Comparison of ENCODE assay signal across 8 cellular contexts in the genomic region with DNA sequence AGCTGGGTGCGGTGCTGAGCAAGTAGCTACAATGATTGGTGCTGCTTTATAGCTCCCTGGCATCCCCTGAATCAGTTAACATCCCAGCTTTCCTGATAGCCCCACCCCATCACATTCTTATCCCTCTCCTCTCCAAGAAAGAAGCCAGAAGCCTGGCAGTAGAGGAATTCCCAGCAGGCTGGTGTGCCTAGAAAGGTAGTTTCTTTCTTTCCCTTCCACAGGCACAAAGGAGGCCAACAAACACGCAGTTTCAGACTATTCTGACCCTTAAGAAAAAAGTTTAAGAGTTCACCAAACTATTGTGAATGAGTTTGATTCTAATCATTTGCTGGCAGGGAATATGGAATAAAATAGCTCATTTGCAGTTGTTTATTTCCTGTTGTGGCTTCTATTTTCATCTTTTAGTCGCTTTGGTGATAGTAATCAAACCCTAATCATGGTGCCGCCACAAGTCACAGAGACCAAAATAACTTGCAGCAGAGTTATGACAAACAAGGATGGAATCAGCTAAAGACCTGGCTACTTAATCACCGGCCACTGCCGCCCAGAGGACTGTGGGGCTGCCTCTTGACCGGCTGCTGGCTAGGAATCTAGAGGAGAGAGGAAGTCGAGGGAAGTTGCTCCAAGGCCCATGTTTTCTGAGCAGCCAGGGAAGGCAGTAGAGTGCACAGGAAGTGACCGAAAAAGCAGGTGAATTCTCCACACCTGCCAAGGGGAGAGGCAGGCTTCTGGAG. TPM values are rescaled to one million over a fixed set of nuclear protein-coding genes. Genes with fewer than 3 reads are reported as not detected.
DNase-seq lines count a peak whose midpoint lies in the region; TF ChIP-seq lines count a peak whose summit lies in the region.

No MANE protein-coding gene starts in this region.

- peaks cover 12% of the 10 kb centered on the region; the same call in 1 of the 2 replicates for H3F3A ChIP-seq in Loucy (ENCODE audit: low read depth)

- H3K9ac ChIP-seq in Loucy (ENCODE audit: low read depth, low read length, poor library complexity, severe bottlenecking): no peak overlapping the region

- no peak overlapping the region for H3K4me3 ChIP-seq in Loucy (ENCODE audit: low read length, poor library complexity, severe bottlenecking)
- H3K4me3 ChIP-seq in muscle layer of duodenum (ENCODE audit: low read depth in 1 of 2, low read length in 2 of 2): no peak overlapping the region

- H3K9me3 ChIP-seq in Loucy (ENCODE audit: insufficient read depth, low read depth, low read length) (no peaks in the 10 kb centered on the region), muscle layer of duodenum (ENCODE audit: control insufficient read depth in 1 of 2, low read length in 2 of 2) (no peaks in the 10 kb centered on the region)

- H4K20me1 ChIP-seq in Loucy (ENCODE audit: insufficient read depth, low read length, poor library complexity, severe bottlenecking): peaks cover 8% of the 10 kb centered on the region

- no peaks in the 10 kb centered on the region for H3K27me3 ChIP-seq in Loucy (ENCODE audit: insufficient read depth, low read length, poor library complexity, severe bottlenecking)
- no peaks in the 10 kb centered on the region for H3K27me3 ChIP-seq in muscle layer of duodenum (ENCODE audit: low read depth, low read length)

- peak overlapping the region; percentile 32; the same call in 1 of the 2 replicates for H2AFZ ChIP-seq in Loucy (ENCODE audit: low read length)

- TF ChIP-seq CTCF in Loucy (conservative IDR thresholded peaks at IDR 0.05; ENCODE audit: low read length): no peak

- in situ Hi-C loops in ACHN (cut with HindIII; ENCODE audit: low pct_ligation_motif_present, low pct_unique_long_range_greater_than_20kb, low sequenced_read_pairs): no loop called here

- peak overlapping the region; percentile 18 for H3K4me2 ChIP-seq in Loucy (ENCODE audit: low read depth, low read length, poor library complexity, severe bottlenecking)

- no peaks in the 10 kb centered on the region for H3K9me2 ChIP-seq in Loucy (replicated peaks; ENCODE audit: low read depth, low read length)

- DNase-seq in ACHN (peak; percentile 55), dermis blood vessel endothelial cell (peak; percentile 87), OCI-M2 (lab: John Stamatoyannopoulos, UW; ENCODE audit: unreplicated experiment) (no peak), NCI-H1694 (lab: John Stamatoyannopoulos, UW) (no peak), substantia nigra (lab: John Stamatoyannopoulos, UW) (no peak), NCI-H82 (lab: John Stamatoyannopoulos, UW) (no peak)

- H3K4me1 ChIP-seq in Loucy (ENCODE audit: insufficient read depth, low read length, poor library complexity, severe bottlenecking) (peaks cover 26% of the 10 kb centered on the region), muscle layer of duodenum (ENCODE audit: control insufficient read depth in 1 of 2, insufficient read depth in 2 of 2, low read length in 2 of 2) (peaks cover 9 to 20% of the 10 kb centered on the region in 2 donors)

- H3K27ac ChIP-seq in muscle layer of duodenum (ENCODE audit: low read length): peak overlapping the region; percentile 90
- no peak overlapping the region for H3K27ac ChIP-seq in substantia nigra (ENCODE audit: low read depth, low read length, poor library complexity, severe bottlenecking)

- peaks cover 9% of the 10 kb centered on the region for H3K79me2 ChIP-seq in Loucy (ENCODE audit: insufficient read depth, low read length)

- no peaks in the 10 kb centered on the region for H3K36me3 ChIP-seq in Loucy (ENCODE audit: insufficient read depth, low read length)
- peaks cover 0 to 15% of the 10 kb centered on the region in 2 donors for H3K36me3 ChIP-seq in muscle layer of duodenum (ENCODE audit: control insufficient read depth in 1 of 2, insufficient read depth in 2 of 2, low read length in 2 of 2)

RNA-seq across cellular contexts. Expression of a gene that starts 4.9 kb away (rescaled TPM):
- total RNA-seq in dermis blood vessel endothelial cell: 6.2 and 9.0 TPM in 2 replicates

Comparison
In these comparisons a context has a peak if more than half of its experiments do, and no peak if none do; other contexts are left out.
1. DNase-seq: peak in ACHN (single experiment) and dermis blood vessel endothelial cell (single experiment); none in OCI-M2 (single experiment), NCI-H1694 (single experiment), substantia nigra (0 of 49) and NCI-H82 (single experiment).